23 cellular contexts compared by ENCODE assay signal in the genomic region with DNA sequence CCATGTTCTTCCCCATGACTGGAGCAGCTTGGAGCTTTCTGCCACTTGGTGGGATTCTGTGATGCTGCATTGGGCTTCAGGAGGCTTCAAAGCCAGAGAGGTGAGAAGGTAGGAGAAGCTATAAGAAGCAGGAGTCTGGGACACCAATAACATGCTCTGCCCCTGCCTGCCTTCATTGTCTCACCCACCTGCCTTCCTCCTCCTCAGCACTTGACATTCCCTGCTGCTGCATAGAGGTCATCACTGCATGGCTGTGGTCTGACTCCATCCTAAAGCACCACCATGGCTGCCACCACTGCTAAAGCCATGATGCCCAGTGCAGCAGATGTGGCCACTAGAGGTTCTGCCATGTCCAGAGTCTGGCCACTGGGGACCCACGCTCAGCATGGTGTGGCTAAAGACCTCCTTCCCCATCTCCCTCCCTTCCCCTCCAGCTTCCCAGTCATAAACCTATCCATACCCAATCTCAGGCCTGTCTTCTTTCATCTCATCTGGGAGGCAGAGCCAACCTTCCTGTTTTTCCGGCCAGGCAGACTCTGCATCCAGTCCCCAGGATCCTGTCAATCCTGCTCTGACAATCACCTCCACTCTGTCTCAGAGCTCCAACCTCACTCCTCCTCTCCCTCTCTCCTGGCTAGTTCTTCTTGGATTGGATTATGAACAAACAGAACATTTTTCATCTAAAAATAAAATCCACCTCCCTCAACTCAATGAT.
DNase-seq lines count a peak whose midpoint lies in the region; ATAC-seq, FAIRE-seq and TF ChIP-seq lines count a peak whose summit lies in the region.
"Had no signal": no experiment of that assay in that cellular context is flagged by ENCODE, and none has a peak within 500 bp of the region (broad histone marks: within the 10 kb centered on the region; RNA-seq: fewer than 3 reads in every experiment).

No MANE protein-coding gene starts in this region.

- H3K4me3 Mint-ChIP-seq in osteocyte (ENCODE audit: unreplicated experiment) = no peak overlapping the region
- H3K4me3 Mint-ChIP-seq: CD14-positive monocyte; CD4-positive, alpha-beta T cell; CD8-positive, alpha-beta memory T cell; H9 had no signal

- no peak overlapping the region for H4K5ac ChIP-seq in H1 (ENCODE audit: insufficient read length, low read depth, low read length)

- H3K4ac ChIP-seq in H1 (replicated peaks; ENCODE audit: insufficient read length, low read depth, low read length) = no peak overlapping the region

- H3K9me3 ChIP-seq in right atrium auricular region = no peaks in the 10 kb centered on the region
- no peaks in the 10 kb centered on the region for H3K9me3 ChIP-seq in heart right ventricle
- no peaks in the 10 kb centered on the region for H3K9me3 ChIP-seq in H1 (ENCODE audit: insufficient read depth in 2 of 2, low read depth in 1 of 2, low read length in 1 of 2)
- H3K9me3 ChIP-seq: BE2C had no signal

- no peak overlapping the region for H3K23ac ChIP-seq in H1 (ENCODE audit: insufficient read length)

- TF ChIP-seq CTCF in right atrium auricular region (IDR thresholded peaks at IDR 0.05) (no peak), heart right ventricle (IDR thresholded peaks at IDR 0.05) (no peak), H1 (IDR thresholded peaks at IDR 0.05; ENCODE audit: control extremely low read depth in 1 of 3, insufficient read depth in 1 of 3, low read depth in 1 of 3, low read length in 3 of 3) (no peak), osteocyte (IDR thresholded peaks at IDR 0.05) (no peak)

- no peaks in the 10 kb centered on the region for H3K79me2 ChIP-seq in H1 (ENCODE audit: control insufficient read depth in 1 of 2, insufficient read depth in 2 of 2, low read length in 2 of 2)

- no peak overlapping the region for H3K9ac ChIP-seq in H1 (replicated peaks in 1 of 4; ENCODE audit: extremely low read depth in 1 of 4, low read depth in 3 of 4, low read length in 3 of 4)
- H3K9ac ChIP-seq: BLaER1 treated with 17β-estradiol and CSF1 and Interleukin-3, amounts not matched to agents 10 nM and 100 nM had no signal

- no peaks in the 10 kb centered on the region for H3K36me3 Mint-ChIP-seq in osteocyte (ENCODE audit: unreplicated experiment)
- H3K36me3 Mint-ChIP-seq: CD14-positive monocyte; CD8-positive, alpha-beta memory T cell had no signal

- H4K20me1 ChIP-seq in H1 (replicated peaks in 1 of 2; ENCODE audit: control insufficient read depth in 1 of 2, insufficient read depth in 2 of 2, low read length in 2 of 2) = no peaks in the 10 kb centered on the region
- H4K20me1 ChIP-seq: BLaER1 treated with 17β-estradiol and CSF1 and Interleukin-3, amounts not matched to agents 10 nM and 100 nM had no signal

- H2BK15ac ChIP-seq in H1 (ENCODE audit: low read length) = no peak overlapping the region

- 53 to 61% methylated on average over 2 of the region's 2 CpGs for WGBS in heart right ventricle, 2 donors
- WGBS in H1 (ENCODE audit: extremely low coverage in 1 of 2, insufficient coverage in 1 of 2, insufficient read length in 1 of 2, insufficient replicate concordance in 2 of 2, low coverage in 1 of 2, low lambda C conversion rate in 2 of 2, missing lambda C conversion rate in 1 of 2), 2 experiments = 68% methylated on average over 2 of the region's 2 CpGs; no CpG with 5 or more reads in 1 of the 2 experiments

- no peak overlapping the region for H2BK120ac ChIP-seq in H1 (replicated peaks; ENCODE audit: low read depth, low read length)

- H4K91ac ChIP-seq in H1 (replicated peaks; ENCODE audit: insufficient read length, low read length) = no peak overlapping the region

- peaks cover 10% of the 10 kb centered on the region for H3K27me3 Mint-ChIP-seq in osteocyte (ENCODE audit: unreplicated experiment)

- no peaks in the 10 kb centered on the region for H3K4me1 ChIP-seq in right atrium auricular region
- H3K4me1 ChIP-seq in heart right ventricle = no peaks in the 10 kb centered on the region
- no peaks in the 10 kb centered on the region for H3K4me1 ChIP-seq in H1 (replicated peaks in 1 of 4; ENCODE audit: control insufficient read depth in 3 of 4, insufficient read depth in 4 of 4, low read length in 3 of 4)
- H3K4me1 ChIP-seq: BE2C had no signal

- H3K23me2 ChIP-seq in H1 (ENCODE audit: low read depth, low read length) = no peaks in the 10 kb centered on the region; the same call in 1 of the 2 replicates

- TF ChIP-seq POLR2A in H1 (IDR thresholded peaks at IDR 0.05; ENCODE audit: control extremely low read depth in 1 of 2, low read depth in 2 of 2, low read length in 2 of 2) = no peak

- H3K14ac ChIP-seq in H1 (ENCODE audit: insufficient read length) = no peak overlapping the region

- H3K27ac Mint-ChIP-seq in osteocyte (ENCODE audit: unreplicated experiment) = no peak overlapping the region
- H3K27ac Mint-ChIP-seq: CD4-positive, alpha-beta T cell; H9 had no signal

- CTCF ChIA-PET in H1 (lab: Charles Lee; ENCODE audit: partially characterized antibody) = no interaction called here

- H3K9me3 Mint-ChIP-seq in osteocyte (ENCODE audit: unreplicated experiment) = no peaks in the 10 kb centered on the region
- H3K9me3 Mint-ChIP-seq: CD4-positive, alpha-beta T cell; H9 had no signal

- H2BK5ac ChIP-seq in H1 (ENCODE audit: low read depth, low read length) = no peak overlapping the region

- POLR2A ChIA-PET in H1 (lab: Charles Lee; ENCODE audit: partially characterized antibody) = interaction anchor here (0.8 kb wide), 1 partner anchor 519 kb away, joined by 3 read pairs; no protein-coding TSS in a partner anchor

- H2BK12ac ChIP-seq in H1 (ENCODE audit: low read depth, low read length) = peak overlapping the region; percentile 46; the same call in 1 of the 2 replicates

- intact Hi-C loops in heart right ventricle (cut with DNase I) = no loop called here

- no peak overlapping the region for H3K4me2 ChIP-seq in H1 (ENCODE audit: insufficient read depth in 1 of 2, low read depth in 2 of 2, low read length in 2 of 2)

- no peak for TF ChIP-seq RAD21 in H1 (IDR thresholded peaks at IDR 0.05 in 1 of 2, conservative IDR thresholded peaks at IDR 0.05 in 1 of 2; ENCODE audit: low read depth in 2 of 2, low read length in 2 of 2)

- 0 out of 2 replicates have a peak overlapping the region, but pooled peaks have one; percentile 30 for H2AK5ac ChIP-seq in H1 (ENCODE audit: low read depth, low read length)

- no peaks in the 10 kb centered on the region for H3K27me3 ChIP-seq in right atrium auricular region
- peaks cover 0 to 46% (median 17%) of the 10 kb centered on the region in 7 donors for H3K27me3 ChIP-seq in heart right ventricle
- no peaks in the 10 kb centered on the region for H3K27me3 ChIP-seq in H1 (replicated peaks in 1 of 4; ENCODE audit: control insufficient read depth in 3 of 4, extremely low read depth in 1 of 4, insufficient read depth in 3 of 4, low read length in 3 of 4)
- H3K27me3 ChIP-seq: BE2C; BLaER1 treated with 17β-estradiol and CSF1 and Interleukin-3, amounts not matched to agents 10 nM and 100 nM had no signal

- DNase-seq in right atrium auricular region (ENCODE audit: low spot score) (peak; percentile 47), heart right ventricle (no peak), H1 (ENCODE audit: low read depth in 1 of 2, low spot score in 2 of 2) (no peak), islet precursor cell (peak; percentile 74), osteocyte (ENCODE audit: extremely low spot score, unreplicated experiment) (peak; percentile 60), cortex of kidney (lab: John Stamatoyannopoulos, UW) (no peak), DMS114 treated with DMSO at 0.1 percent for 48 hours (lab: John Stamatoyannopoulos, UW; ENCODE audit: unreplicated experiment) (no peak), AG20443 (ENCODE audit: low spot score) (no peak)
- DNase-seq: AML-193; BE2C; CD4-positive, alpha-beta T cell; CD8-positive, alpha-beta memory T cell; DMS153; DND-41; GDM1; H9 had no signal

- no peaks in the 10 kb centered on the region for H3K79me1 ChIP-seq in H1 (ENCODE audit: low read depth, low read length)

- no peak overlapping the region for H2BK20ac ChIP-seq in H1 (ENCODE audit: low read length)

- no peak overlapping the region for H2AFZ ChIP-seq in H1 (ENCODE audit: low read length)

- H3K36me3 ChIP-seq in right atrium auricular region (no peaks in the 10 kb centered on the region), heart right ventricle (no peaks in the 10 kb centered on the region), H1 (ENCODE audit: control insufficient read depth in 2 of 4, insufficient read depth in 4 of 4, low read length in 3 of 4) (no peaks in the 10 kb centered on the region)
- H3K36me3 ChIP-seq: BE2C; BLaER1 treated with 17β-estradiol and CSF1 and Interleukin-3, amounts not matched to agents 10 nM and 100 nM had no signal

- H3K4me3 ChIP-seq in right atrium auricular region (no peak overlapping the region), heart right ventricle (no peak overlapping the region), H1 (ENCODE audit: extremely low read depth in 1 of 4, insufficient read depth in 2 of 4, low read depth in 3 of 4, low read length in 4 of 4) (no peak overlapping the region)
- H3K4me3 ChIP-seq: BLaER1 treated with 17β-estradiol and CSF1 and Interleukin-3, amounts not matched to agents 10 nM and 100 nM; GM12878 had no signal

- no peak overlapping the region for H3K27ac ChIP-seq in right atrium auricular region
- H3K27ac ChIP-seq in heart right ventricle = no peak overlapping the region
- no peak overlapping the region for H3K27ac ChIP-seq in H1 (ENCODE audit: low read depth, low read length)
- H3K27ac ChIP-seq: 22Rv1; BLaER1 treated with 17β-estradiol and CSF1 and Interleukin-3, amounts not matched to agents 10 nM and 100 nM had no signal

- no peak overlapping the region for H3K18ac ChIP-seq in H1 (ENCODE audit: extremely low read depth, low read length)

- peaks cover 10% of the 10 kb centered on the region for H3K4me1 Mint-ChIP-seq in osteocyte (ENCODE audit: unreplicated experiment)
- H3K4me1 Mint-ChIP-seq: CD8-positive, alpha-beta memory T cell had no signal

- no peak for TF ChIP-seq EP300 in H1 (IDR thresholded peaks at IDR 0.05; ENCODE audit: borderline replicate concordance in 1 of 2, low read depth in 2 of 2, low read length in 2 of 2)

- no peak for ATAC-seq in heart right ventricle
- ATAC-seq: GM12878, HCT116 had no signal

- H3K56ac ChIP-seq in H1 (replicated peaks; ENCODE audit: insufficient read length, low read depth, low read length) = no peak overlapping the region

- H4K8ac ChIP-seq in H1 (ENCODE audit: extremely low read depth, insufficient read depth, low read length) = no peak overlapping the region

- FAIRE-seq in H1 (lab: Jason Lieb, UNC) = no peak
- FAIRE-seq: A204.1, GM12878, GM18507 had no signal

TF ChIP-seq in H1, 55 proteins besides CTCF, POLR2A, EP300 and RAD21 (continues in another document):
- TF ChIP-seq TBP (IDR thresholded peaks at IDR 0.05; ENCODE audit: low read depth, low read length) (no peak), RXRA (IDR thresholded peaks at IDR 0.05; ENCODE audit: insufficient read depth, low read depth, low read length) (no peak)
- TF ChIP-seq, protein P1, sequence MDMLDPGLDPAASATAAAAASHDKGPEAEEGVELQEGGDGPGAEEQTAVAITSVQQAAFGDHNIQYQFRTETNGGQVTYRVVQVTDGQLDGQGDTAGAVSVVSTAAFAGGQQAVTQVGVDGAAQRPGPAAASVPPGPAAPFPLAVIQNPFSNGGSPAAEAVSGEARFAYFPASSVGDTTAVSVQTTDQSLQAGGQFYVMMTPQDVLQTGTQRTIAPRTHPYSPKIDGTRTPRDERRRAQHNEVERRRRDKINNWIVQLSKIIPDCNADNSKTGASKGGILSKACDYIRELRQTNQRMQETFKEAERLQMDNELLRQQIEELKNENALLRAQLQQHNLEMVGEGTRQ (IDR thresholded peaks at IDR 0.05; ENCODE audit: low read length) = no peak

Comparison
In these comparisons a context has a peak if more than half of its experiments do, and no peak if none do; other contexts are left out.
1. DNase-seq: peak in right atrium auricular region (single experiment), islet precursor cell (single experiment) and osteocyte (single experiment); none in heart right ventricle (0 of 2), H1 (0 of 2), cortex of kidney (single experiment), DMS114 treated with DMSO at 0.1 percent for 48 hours (single experiment) and AG20443 (single experiment).